In genomic region chrX:40012800-40013682, GRCh38 we compare ENCODE assay signal across 8 cellular contexts.
DNase-seq lines count a peak whose midpoint lies in the region; ATAC-seq and TF ChIP-seq lines count a peak whose summit lies in the region.

No MANE protein-coding gene starts in this region.

- no peaks in the 10 kb centered on the region for H3K9me2 ChIP-seq in PC-9 (ENCODE audit: insufficient read depth)

- no peaks in the 10 kb centered on the region for H3F3A ChIP-seq in PC-9 (ENCODE audit: insufficient read depth, low read depth)

- no peak overlapping the region for H3K27ac ChIP-seq in PC-9

- H2AFZ ChIP-seq in neuron (ENCODE audit: low read depth, low read length): no peak overlapping the region
- H2AFZ ChIP-seq in PC-9: no peak overlapping the region

- CTCF ChIA-PET in PC-9 (lab: Charles Lee): no interaction called here

- no TSS peak for BruUV-seq in PC-9 (replicated peaks; lab: Mats Ljungman, UMichigan)

- no peaks in the 10 kb centered on the region for H4K20me1 ChIP-seq in PC-9 (ENCODE audit: insufficient read depth)

- no peaks in the 10 kb centered on the region for H3K36me3 Mint-ChIP-seq in activated T-cell treated with anti-CD3 and anti-CD28 coated beads, Interleukin-2, amount 50 U/mL, for 4 hours (ENCODE audit: insufficient read depth)

- no peak overlapping the region for H3K4me2 ChIP-seq in PC-9

- POLR2A ChIA-PET in PC-9 (lab: Charles Lee; ENCODE audit: unreplicated experiment): no interaction called here

- H3K4me3 ChIP-seq in HFF-Myc (replicated peaks; ENCODE audit: low read depth, low read length) (peak overlapping the region; percentile 44), fibroblast of the aortic adventitia (ENCODE audit: low read depth, low read length) (peak overlapping the region; percentile 63), neuron (ENCODE audit: low read length) (peak overlapping the region; percentile 44), PC-9 (no peak overlapping the region)

- intact Hi-C loops in PC-9 (cut with micrococcal nuclease; ENCODE audit: unreplicated experiment): no loop called here

- H3K27me3 ChIP-seq in neuron (ENCODE audit: insufficient read depth, low read length): no peaks in the 10 kb centered on the region
- H3K27me3 ChIP-seq in PC-9 (ENCODE audit: insufficient read depth, low read depth): no peaks in the 10 kb centered on the region

- H3K36me3 ChIP-seq in neuron (ENCODE audit: insufficient read depth, low read length) (no peaks in the 10 kb centered on the region), PC-9 (ENCODE audit: low read depth) (no peaks in the 10 kb centered on the region)

- peak; percentile 27 to 30 for ATAC-seq in activated T-cell treated with anti-CD3 and anti-CD28 coated beads, Interleukin-2, amount 50 U/mL, for 4 hours

- DNase-seq in NCI-H510A treated with DMSO at 0.1 percent for 48 hours (lab: John Stamatoyannopoulos, UW): peak; percentile 81
- DNase-seq in NCI-H510A (lab: John Stamatoyannopoulos, UW): no peak
- no peak for DNase-seq in HFF-Myc (ENCODE audit: extremely low read depth, low read depth)
- peak; percentile 40 for DNase-seq in NCI-H2107 treated with DMSO at 0.1 percent for 48 hours (lab: John Stamatoyannopoulos, UW; ENCODE audit: unreplicated experiment)
- DNase-seq in activated T-cell treated with anti-CD3 and anti-CD28 coated beads, Interleukin-2, amount 50 U/mL, for 4 hours: peak; percentile 13
- peak; percentile 74 for DNase-seq in fibroblast of the aortic adventitia (ENCODE audit: low read depth)
- DNase-seq in PC-9: no peak

- peak overlapping the region; percentile 73 for H3K4me3 Mint-ChIP-seq in activated T-cell treated with anti-CD3 and anti-CD28 coated beads, Interleukin-2, amount 50 U/mL, for 4 hours

- peaks cover 23% of the 10 kb centered on the region for H3K4me1 Mint-ChIP-seq in activated T-cell treated with anti-CD3 and anti-CD28 coated beads, Interleukin-2, amount 50 U/mL, for 4 hours (ENCODE audit: low read depth)

- peaks cover 15% of the 10 kb centered on the region for H3K27me3 Mint-ChIP-seq in activated T-cell treated with anti-CD3 and anti-CD28 coated beads, Interleukin-2, amount 50 U/mL, for 4 hours (ENCODE audit: low read depth)

- TF ChIP-seq CTCF in HFF-Myc (IDR thresholded peaks at IDR 0.05; ENCODE audit: low read depth, low read length, missing control alignments): no peak
- TF ChIP-seq CTCF in fibroblast of the aortic adventitia (IDR thresholded peaks at IDR 0.05; ENCODE audit: insufficient read depth, low read length): no peak
- no peak for TF ChIP-seq CTCF in PC-9 (conservative IDR thresholded peaks at IDR 0.05)

- H3K9me3 ChIP-seq in neuron (ENCODE audit: low read length): no peaks in the 10 kb centered on the region
- no peaks in the 10 kb centered on the region for H3K9me3 ChIP-seq in PC-9 (ENCODE audit: insufficient read depth, low read depth)

- no peaks in the 10 kb centered on the region for H3K79me2 ChIP-seq in PC-9 (ENCODE audit: low read depth)

- H3K4me1 ChIP-seq in neuron (ENCODE audit: insufficient read depth, low read length): peaks cover 22% of the 10 kb centered on the region
- H3K4me1 ChIP-seq in PC-9 (replicated peaks; ENCODE audit: insufficient read depth): no peaks in the 10 kb centered on the region

- no peaks in the 10 kb centered on the region for H3K9me3 Mint-ChIP-seq in activated T-cell treated with anti-CD3 and anti-CD28 coated beads, Interleukin-2, amount 50 U/mL, for 4 hours

Comparison
In these comparisons a context has a peak if more than half of its experiments do, and no peak if none do; other contexts are left out.
1. DNase-seq: peak in NCI-H510A treated with DMSO at 0.1 percent for 48 hours (single experiment), NCI-H2107 treated with DMSO at 0.1 percent for 48 hours (single experiment), activated T-cell treated with anti-CD3 and anti-CD28 coated beads, Interleukin-2, amount 50 U/mL, for 4 hours (single experiment) and fibroblast of the aortic adventitia (single experiment); none in NCI-H510A (single experiment), HFF-Myc (single experiment) and PC-9 (0 of 2).